In the genomic region with DNA sequence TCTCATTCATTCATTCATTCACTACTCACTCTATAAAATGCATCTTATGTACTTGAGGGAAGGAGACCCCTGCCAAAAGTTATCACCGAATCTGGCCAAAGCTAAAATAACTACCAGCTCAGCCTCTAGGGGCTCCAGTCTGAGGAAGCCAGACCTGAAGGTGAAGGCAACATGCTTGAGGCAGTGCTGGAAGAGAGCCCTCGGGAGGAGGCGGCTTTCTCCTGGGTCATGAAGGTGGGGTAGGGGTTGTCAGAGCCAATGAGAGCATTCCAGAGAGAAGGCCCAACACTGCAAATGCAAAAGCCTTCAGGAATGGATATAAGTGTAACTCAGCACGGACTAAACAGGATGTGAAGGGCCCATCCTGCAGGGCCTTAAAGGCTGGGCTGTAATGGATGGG, we compare ENCODE assay signal across 1 cellular context.
TF ChIP-seq lines count a peak whose summit lies in the region.

No MANE protein-coding gene starts in this region.

TF ChIP-seq in HCT116, 20 proteins besides CTCF, POLR2A, EP300 and RAD21 (continued from another document):
- TF ChIP-seq, protein P1, sequence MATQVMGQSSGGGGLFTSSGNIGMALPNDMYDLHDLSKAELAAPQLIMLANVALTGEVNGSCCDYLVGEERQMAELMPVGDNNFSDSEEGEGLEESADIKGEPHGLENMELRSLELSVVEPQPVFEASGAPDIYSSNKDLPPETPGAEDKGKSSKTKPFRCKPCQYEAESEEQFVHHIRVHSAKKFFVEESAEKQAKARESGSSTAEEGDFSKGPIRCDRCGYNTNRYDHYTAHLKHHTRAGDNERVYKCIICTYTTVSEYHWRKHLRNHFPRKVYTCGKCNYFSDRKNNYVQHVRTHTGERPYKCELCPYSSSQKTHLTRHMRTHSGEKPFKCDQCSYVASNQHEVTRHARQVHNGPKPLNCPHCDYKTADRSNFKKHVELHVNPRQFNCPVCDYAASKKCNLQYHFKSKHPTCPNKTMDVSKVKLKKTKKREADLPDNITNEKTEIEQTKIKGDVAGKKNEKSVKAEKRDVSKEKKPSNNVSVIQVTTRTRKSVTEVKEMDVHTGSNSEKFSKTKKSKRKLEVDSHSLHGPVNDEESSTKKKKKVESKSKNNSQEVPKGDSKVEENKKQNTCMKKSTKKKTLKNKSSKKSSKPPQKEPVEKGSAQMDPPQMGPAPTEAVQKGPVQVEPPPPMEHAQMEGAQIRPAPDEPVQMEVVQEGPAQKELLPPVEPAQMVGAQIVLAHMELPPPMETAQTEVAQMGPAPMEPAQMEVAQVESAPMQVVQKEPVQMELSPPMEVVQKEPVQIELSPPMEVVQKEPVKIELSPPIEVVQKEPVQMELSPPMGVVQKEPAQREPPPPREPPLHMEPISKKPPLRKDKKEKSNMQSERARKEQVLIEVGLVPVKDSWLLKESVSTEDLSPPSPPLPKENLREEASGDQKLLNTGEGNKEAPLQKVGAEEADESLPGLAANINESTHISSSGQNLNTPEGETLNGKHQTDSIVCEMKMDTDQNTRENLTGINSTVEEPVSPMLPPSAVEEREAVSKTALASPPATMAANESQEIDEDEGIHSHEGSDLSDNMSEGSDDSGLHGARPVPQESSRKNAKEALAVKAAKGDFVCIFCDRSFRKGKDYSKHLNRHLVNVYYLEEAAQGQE (IDR thresholded peaks at IDR 0.05; ENCODE audit: low read depth): no peak
- TF ChIP-seq, protein P2, sequence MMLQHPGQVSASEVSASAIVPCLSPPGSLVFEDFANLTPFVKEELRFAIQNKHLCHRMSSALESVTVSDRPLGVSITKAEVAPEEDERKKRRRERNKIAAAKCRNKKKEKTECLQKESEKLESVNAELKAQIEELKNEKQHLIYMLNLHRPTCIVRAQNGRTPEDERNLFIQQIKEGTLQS (IDR thresholded peaks at IDR 0.05): no peak
- TF ChIP-seq CEBPB (IDR thresholded peaks at IDR 0.05; ENCODE audit: low read depth): no peak
- no peak for TF ChIP-seq EZH2 (IDR thresholded peaks at IDR 0.05)
- no peak for TF ChIP-seq JUND (IDR thresholded peaks at IDR 0.05)
- no peak for TF ChIP-seq EGR1 (IDR thresholded peaks at IDR 0.05; ENCODE audit: low read depth)
- TF ChIP-seq, protein P3, sequence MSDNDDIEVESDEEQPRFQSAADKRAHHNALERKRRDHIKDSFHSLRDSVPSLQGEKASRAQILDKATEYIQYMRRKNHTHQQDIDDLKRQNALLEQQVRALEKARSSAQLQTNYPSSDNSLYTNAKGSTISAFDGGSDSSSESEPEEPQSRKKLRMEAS (IDR thresholded peaks at IDR 0.05): no peak
- no peak for TF ChIP-seq YY1 (IDR thresholded peaks at IDR 0.05; ENCODE audit: extremely low read depth, insufficient replicate concordance, low read depth, low read length)
- no peak for TF ChIP-seq SRF (IDR thresholded peaks at IDR 0.05; ENCODE audit: low read depth)
- no peak for TF ChIP-seq ELF1 (IDR thresholded peaks at IDR 0.05; ENCODE audit: borderline replicate concordance, low read depth)
- TF ChIP-seq SIN3A (IDR thresholded peaks at IDR 0.05; ENCODE audit: low read depth): no peak
- TF ChIP-seq EZH2phosphoT487 (IDR thresholded peaks at IDR 0.05; ENCODE audit: borderline replicate concordance): no peak
- no peak for TF ChIP-seq FOSL1 (IDR thresholded peaks at IDR 0.05; ENCODE audit: low read depth)
- no peak for TF ChIP-seq POLR2AphosphoS5 (IDR thresholded peaks at IDR 0.05; ENCODE audit: low read depth, low read length)
- TF ChIP-seq ZNF274 (IDR thresholded peaks at IDR 0.05; ENCODE audit: low read depth, low read length): no peak
TF ChIP-seq in HCT116: peak in this region for 0.
